In the genomic region with DNA sequence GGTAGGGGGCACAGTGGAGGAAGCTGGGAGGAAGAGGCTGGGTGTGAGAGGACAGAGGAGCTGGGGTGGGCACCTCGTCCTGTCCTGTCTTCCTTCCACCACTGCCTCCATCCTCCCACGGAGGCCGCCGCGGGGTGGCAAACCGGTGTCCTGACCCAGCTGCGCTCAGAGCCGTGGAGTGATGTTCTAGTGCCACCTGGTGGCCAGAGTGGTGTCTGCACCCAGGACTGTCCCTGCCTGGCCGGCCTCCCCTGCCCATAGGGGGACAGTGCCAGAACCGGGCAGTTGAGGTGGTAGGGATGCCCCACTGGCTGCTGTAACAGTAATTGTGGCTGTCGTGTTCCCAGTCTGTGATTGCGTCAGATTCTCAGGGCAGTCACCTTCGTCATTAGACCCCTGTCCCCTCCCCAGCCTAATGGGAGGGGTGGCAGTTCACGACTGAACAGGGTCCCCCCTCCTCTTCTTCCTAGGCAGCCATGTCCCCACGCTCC, we compare ENCODE assay signal across 8 cellular contexts. TPM values are rescaled to one million over a fixed set of nuclear protein-coding genes. Genes with fewer than 3 reads are reported as not detected.
DNase-seq lines count a peak whose midpoint lies in the region; ATAC-seq and TF ChIP-seq lines count a peak whose summit lies in the region.

No MANE protein-coding gene starts in this region.

- H3K9me3 ChIP-seq in PC-9 (ENCODE audit: insufficient read depth, low read depth), result no peaks in the 10 kb centered on the region
- no peaks in the 10 kb centered on the region for H3K9me3 ChIP-seq in esophagus muscularis mucosa

- H3K27ac ChIP-seq in PC-9 (peak overlapping the region; percentile 85), esophagus muscularis mucosa (replicated peaks in 1 of 4) (no peak overlapping the region)

- no peak overlapping the region for H3K4me3 Mint-ChIP-seq in natural killer cell treated with Interleukin-12 subunit alpha and Interleukin-12 subunit beta and Interleukin-15 and Interleukin-18, amount 100 ng/mL, for 72 hours

- H3K4me1 ChIP-seq in PC-9 (replicated peaks; ENCODE audit: insufficient read depth) (peaks cover 31% of the 10 kb centered on the region), esophagus muscularis mucosa (peaks cover 7 to 23% (median 17%) of the 10 kb centered on the region in 4 donors)

- intact Hi-C loops in PC-9 (cut with micrococcal nuclease; ENCODE audit: unreplicated experiment), result loop anchor here (1.0 to 5.0 kb wide), 3 partner anchors 50 to 125 kb away; partner anchors contain the start of gene SLC5A5
- intact Hi-C loops in esophagus muscularis mucosa (cut with DNase I), result loop anchor here (1.0 to 2.0 kb wide), 2 partner anchors 59 to 138 kb away; partner anchors contain the start of gene RPL18A

- H4K20me1 ChIP-seq in PC-9 (ENCODE audit: insufficient read depth), result peaks cover 4% of the 10 kb centered on the region; the same call in 1 of the 2 replicates

- peak overlapping the region; percentile 89 for H3K4me2 ChIP-seq in PC-9

- TF ChIP-seq EP300 in esophagus muscularis mucosa (IDR thresholded peaks at IDR 0.05), result no peak

- peak; percentile 69 to 75 for ATAC-seq in natural killer cell treated with Interleukin-12 subunit alpha and Interleukin-12 subunit beta and Interleukin-15 and Interleukin-18, amount 100 ng/mL, for 72 hours
- ATAC-seq in GM19324 (IDR thresholded peaks at IDR 0.05; ENCODE audit: low FRiP score, unreplicated experiment), result no peak

- TF ChIP-seq CTCF in PC-9 (conservative IDR thresholded peaks at IDR 0.05) (peak; percentile 98), esophagus muscularis mucosa (IDR thresholded peaks at IDR 0.05) (peak; percentile 98 to 99 (median 99))

- H2AFZ ChIP-seq in PC-9, result peak overlapping the region; percentile 32; the same call in 1 of the 2 replicates

- H3F3A ChIP-seq in PC-9 (ENCODE audit: insufficient read depth, low read depth), result peaks cover 37% of the 10 kb centered on the region

- H3K4me3 ChIP-seq in PC-9 (peak overlapping the region; percentile 76), esophagus muscularis mucosa (no peak overlapping the region)

- CTCF ChIA-PET in PC-9 (lab: Charles Lee), result interaction anchor here (0.6 to 1.8 kb wide), 5 partner anchors 11 to 137 kb away, joined by 3 to 6 read pairs (median 4); partner anchors contain the start of genes ARRDC2 and RPL18A

- no peaks in the 10 kb centered on the region for H3K27me3 Mint-ChIP-seq in natural killer cell treated with Interleukin-12 subunit alpha and Interleukin-12 subunit beta and Interleukin-15 and Interleukin-18, amount 100 ng/mL, for 72 hours

- H3K36me3 ChIP-seq in PC-9 (ENCODE audit: low read depth), result no peaks in the 10 kb centered on the region
- no peaks in the 10 kb centered on the region for H3K36me3 ChIP-seq in esophagus muscularis mucosa

- no peak overlapping the region for H3K27ac Mint-ChIP-seq in natural killer cell treated with Interleukin-12 subunit alpha and Interleukin-12 subunit beta and Interleukin-15 and Interleukin-18, amount 100 ng/mL, for 72 hours

- H3K27me3 ChIP-seq in PC-9 (ENCODE audit: insufficient read depth, low read depth) (no peaks in the 10 kb centered on the region), esophagus muscularis mucosa (peaks cover 0 to 15% (median 0%) of the 10 kb centered on the region in 4 donors)

- TF ChIP-seq POLR2A in esophagus muscularis mucosa (IDR thresholded peaks at IDR 0.05; ENCODE audit: low read depth), result no peak

- 7% methylated on average over 14 of the region's 15 CpGs for WGBS in esophagus muscularis mucosa

- H3K79me2 ChIP-seq in PC-9 (ENCODE audit: low read depth), result peaks cover 19% of the 10 kb centered on the region

- peak; percentile 55 for DNase-seq in GDM1 (lab: John Stamatoyannopoulos, UW)
- peak; percentile 96 for DNase-seq in HuH-7.5 (ENCODE audit: low spot score)
- DNase-seq in PC-9, result peak; percentile 72 to 89
- DNase-seq in activated T-cell treated with anti-CD3 and anti-CD28 coated beads, Interleukin-2, amount 50 U/mL, for 1 hour, result peak; percentile 92
- DNase-seq in esophagus muscularis mucosa (ENCODE audit: extremely low spot score), result peak; percentile 96
- DNase-seq in natural killer cell treated with Interleukin-12 subunit alpha and Interleukin-12 subunit beta and Interleukin-15 and Interleukin-18, amount 100 ng/mL, for 72 hours (ENCODE audit: low spot score), result peak; percentile 86
- DNase-seq in stimulated activated naive CD4-positive, alpha-beta T cell treated with Interleukin-2 at 50 U/mL for 16 hours (lab: John Stamatoyannopoulos, UW), result peak; percentile 78

- POLR2A ChIA-PET in PC-9 (lab: Charles Lee; ENCODE audit: unreplicated experiment), result interaction anchor here (1.0 kb wide), 1 partner anchor 137 kb away, joined by 9 read pairs; the partner anchor contains the start of gene RPL18A

- no TSS peak for BruUV-seq in PC-9 (replicated peaks; lab: Mats Ljungman, UMichigan)

- H3K4me1 Mint-ChIP-seq in natural killer cell treated with Interleukin-12 subunit alpha and Interleukin-12 subunit beta and Interleukin-15 and Interleukin-18, amount 100 ng/mL, for 72 hours (ENCODE audit: low read depth in 2 of 2), result peaks cover 8 to 10% of the 10 kb centered on the region in 2 donors

- no peaks in the 10 kb centered on the region for H3K9me2 ChIP-seq in PC-9 (ENCODE audit: insufficient read depth)

- no peaks in the 10 kb centered on the region for H3K36me3 Mint-ChIP-seq in natural killer cell treated with Interleukin-12 subunit alpha and Interleukin-12 subunit beta and Interleukin-15 and Interleukin-18, amount 100 ng/mL, for 72 hours

- H3K9me3 Mint-ChIP-seq in natural killer cell treated with Interleukin-12 subunit alpha and Interleukin-12 subunit beta and Interleukin-15 and Interleukin-18, amount 100 ng/mL, for 72 hours, result no peaks in the 10 kb centered on the region

RNA-seq across cellular contexts. Expression of gene ARRDC2, which starts 11.1 kb away (rescaled TPM):
- total RNA-seq in PC-9 (2021), result 15.5 and 20.6 TPM in 2 replicates
- total RNA-seq in esophagus muscularis mucosa, result 10 to 100 TPM; 30.6 to 69.2 (median 62.5) TPM
- total RNA-seq in natural killer cell treated with Interleukin-12 subunit alpha and Interleukin-12 subunit beta and Interleukin-15 and Interleukin-18, amount 100 ng/mL, for 72 hours, result 10 to 100 TPM; 34.0 to 34.8 TPM

RNA-seq across cellular contexts. Expression of gene KCNN1, which starts 30.0 kb away (rescaled TPM):
- total RNA-seq in PC-9 (2021) (0.09 TPM in 1 of 2 replicates, not detected in the other), esophagus muscularis mucosa (under 1 TPM in 2 of 4 donors, not detected in 2; 0.17 to 0.23 TPM)
- 1 to 10 TPM; 1.0 to 1.3 TPM for total RNA-seq in natural killer cell treated with Interleukin-12 subunit alpha and Interleukin-12 subunit beta and Interleukin-15 and Interleukin-18, amount 100 ng/mL, for 72 hours
